ENCODE assay signal across 17 cellular contexts in genomic region chr7:127844165-127844564, GRCh38.
DNase-seq lines count a peak whose midpoint lies in the region; ATAC-seq and TF ChIP-seq lines count a peak whose summit lies in the region.
"Had no signal": no experiment of that assay in that cellular context is flagged by ENCODE, and none has a peak within 500 bp of the region (broad histone marks: within the 10 kb centered on the region; RNA-seq: fewer than 3 reads in every experiment).

No MANE protein-coding gene starts in this region.

- in situ Hi-C loops in mammary epithelial cell (cut with MboI; ENCODE audit: low sequenced_read_pairs in 2 of 2), result no loop called here

- peak overlapping the region; percentile 53 for H3K27ac Mint-ChIP-seq in MCF 10A (ENCODE audit: low read depth, unreplicated experiment)
- H3K27ac Mint-ChIP-seq: activated CD8-positive, alpha-beta memory T cell treated with anti-CD3 and anti-CD28 coated beads, Interleukin-2, amount 10 ng/mL, durations not matched to agents 7 days and 5 days; CD4-positive, CD25-positive, alpha-beta regulatory T cell had no signal

- H3K4me1 ChIP-seq in mammary epithelial cell (ENCODE audit: insufficient read depth, low read length), result no peaks in the 10 kb centered on the region
- peaks cover 2% of the 10 kb centered on the region for H3K4me1 ChIP-seq in mesenchymal stem cell (ENCODE audit: control insufficient read depth, insufficient read depth, low read depth, low read length)
- peaks cover 46 to 50% of the 10 kb centered on the region in 2 donors for H3K4me1 ChIP-seq in thyroid gland
- H3K4me1 ChIP-seq: ascending aorta had no signal

- H3K4me3 ChIP-seq in mammary epithelial cell (replicated peaks in 1 of 3; ENCODE audit: insufficient read depth in 1 of 3, low read depth in 2 of 3, low read length in 3 of 3), result no peak overlapping the region
- H3K4me3 ChIP-seq in mesenchymal stem cell (ENCODE audit: insufficient read depth in 1 of 2, low read depth in 1 of 2, low read length in 2 of 2), result no peak overlapping the region
- no peak overlapping the region for H3K4me3 ChIP-seq in thyroid gland (replicated peaks in 1 of 3)
- H3K4me3 ChIP-seq: ascending aorta, heart left ventricle, stomach had no signal

- no peak overlapping the region for H2AK5ac ChIP-seq in mesenchymal stem cell (ENCODE audit: low read length, severe bottlenecking)

- dilution Hi-C loops in mammary epithelial cell (cut with HindIII; ENCODE audit: low sequenced_read_pairs), result no loop called here

- intact Hi-C loops in MCF 10A (cut with micrococcal nuclease) (loop anchor here (10.0 kb wide), 1 partner anchor 99 kb away; no protein-coding TSS in a partner anchor), mammary epithelial cell (cut with micrococcal nuclease) (no loop called here), thyroid gland (cut with DNase I) (no loop called here)

- H4K91ac ChIP-seq in mesenchymal stem cell (ENCODE audit: low read length), result no peak overlapping the region

- H2AFZ ChIP-seq in mammary epithelial cell (ENCODE audit: low read depth, low read length) (no peak overlapping the region), mesenchymal stem cell (ENCODE audit: low read depth, low read length) (no peak overlapping the region)

- no peak overlapping the region for H3K23ac ChIP-seq in mesenchymal stem cell (ENCODE audit: low read length in 2 of 2)

- no peak overlapping the region for H4K8ac ChIP-seq in mesenchymal stem cell (ENCODE audit: low read length)

- no peak for ATAC-seq in GM21737 (IDR thresholded peaks at IDR 0.05; ENCODE audit: unreplicated experiment)
- ATAC-seq: activated CD8-positive, alpha-beta memory T cell treated with anti-CD3 and anti-CD28 coated beads, Interleukin-2, amount 10 ng/mL, durations not matched to agents 7 days and 5 days had no signal

- H3K27me3 ChIP-seq in mammary epithelial cell (ENCODE audit: insufficient read depth, low read length) (no peaks in the 10 kb centered on the region), mesenchymal stem cell (ENCODE audit: control insufficient read depth in 1 of 2, insufficient read depth in 1 of 2, low read length in 2 of 2) (no peaks in the 10 kb centered on the region), thyroid gland (no peaks in the 10 kb centered on the region)
- H3K27me3 ChIP-seq: ascending aorta, heart left ventricle, stomach had no signal

- peaks cover 49% of the 10 kb centered on the region for H3K36me3 Mint-ChIP-seq in MCF 10A (ENCODE audit: insufficient read depth, unreplicated experiment)

- no peak overlapping the region for H3K4ac ChIP-seq in mesenchymal stem cell (ENCODE audit: low read depth in 1 of 2, low read length in 2 of 2)

- no peak overlapping the region for H3K9ac ChIP-seq in mammary epithelial cell (ENCODE audit: insufficient read depth, low read length)
- no peak overlapping the region for H3K9ac ChIP-seq in mesenchymal stem cell (ENCODE audit: low read length)

- BruUV-seq in MCF 10A (replicated peaks; lab: Mats Ljungman, UMichigan), result no TSS peak
- no TSS peak for BruUV-seq in mammary epithelial cell (replicated peaks; lab: Mats Ljungman, UMichigan)

- no peak for TF ChIP-seq POLR2A in thyroid gland (IDR thresholded peaks at IDR 0.05)

- H3K4me2 ChIP-seq in mammary epithelial cell (ENCODE audit: insufficient read depth, low read depth, low read length) (no peak overlapping the region), mesenchymal stem cell (ENCODE audit: low read length, poor library complexity, severe bottlenecking) (no peak overlapping the region)

- peaks cover 23% of the 10 kb centered on the region for H3K79me2 ChIP-seq in mammary epithelial cell (ENCODE audit: insufficient read depth, low read length)

- H3K4me1 Mint-ChIP-seq in MCF 10A (ENCODE audit: insufficient read depth, unreplicated experiment), result peaks cover 13% of the 10 kb centered on the region

- H3K18ac ChIP-seq in mesenchymal stem cell (ENCODE audit: low read depth in 1 of 2, low read length in 2 of 2), result no peak overlapping the region

- H3K9me3 ChIP-seq in mammary epithelial cell (replicated peaks; ENCODE audit: insufficient read depth, low read length) (no peaks in the 10 kb centered on the region), mesenchymal stem cell (ENCODE audit: control insufficient read depth, low read length) (no peaks in the 10 kb centered on the region), thyroid gland (no peaks in the 10 kb centered on the region)
- H3K9me3 ChIP-seq: ascending aorta, heart left ventricle, stomach had no signal

- TF ChIP-seq CTCF in MCF 10A (IDR thresholded peaks at IDR 0.05; ENCODE audit: unreplicated experiment), result no peak
- TF ChIP-seq CTCF in mammary epithelial cell (conservative IDR thresholded peaks at IDR 0.05 in 1 of 2, IDR thresholded peaks at IDR 0.05 in 1 of 2; ENCODE audit: extremely low read depth in 1 of 2, insufficient read depth in 1 of 2, low read depth in 1 of 2, low read length in 2 of 2), result no peak
- no peak for TF ChIP-seq CTCF in thyroid gland (IDR thresholded peaks at IDR 0.05)

- no peak overlapping the region for H2BK12ac ChIP-seq in mesenchymal stem cell (ENCODE audit: low read length in 2 of 2)

- WGBS in mammary epithelial cell (ENCODE audit: low coverage, missing lambda C conversion rate), result 83% methylated on average over 2 of the region's 2 CpGs
- WGBS in mesenchymal stem cell, result 98% methylated on average over 2 of the region's 2 CpGs
- 33 to 43% methylated on average over 2 of the region's 2 CpGs for WGBS in thyroid gland, 2 donors

- H3K9me3 Mint-ChIP-seq in MCF 10A (ENCODE audit: unreplicated experiment), result no peaks in the 10 kb centered on the region

- H4K20me1 ChIP-seq in mammary epithelial cell (ENCODE audit: insufficient read depth, low read length), result no peaks in the 10 kb centered on the region

- H3K79me1 ChIP-seq in mesenchymal stem cell (replicated peaks; ENCODE audit: low read length, poor library complexity, severe bottlenecking), result peaks cover 21% of the 10 kb centered on the region

- CTCF ChIA-PET in MCF 10A (lab: Yijun Ruan, JAX), result interaction anchor here (0.6 to 0.8 kb wide), 2 partner anchors 142 to 366 kb away, joined by 3 read pairs; no protein-coding TSS in a partner anchor
- CTCF ChIA-PET in mammary epithelial cell (lab: Charles Lee; ENCODE audit: low non-redundant PET), result no interaction called here

- H3K36me3 ChIP-seq in mammary epithelial cell (ENCODE audit: insufficient read depth, low read length), result peaks cover 21% of the 10 kb centered on the region
- peaks cover 0 to 53% of the 10 kb centered on the region in 2 experiments for H3K36me3 ChIP-seq in mesenchymal stem cell (ENCODE audit: control insufficient read depth in 1 of 2, insufficient read depth in 2 of 2, low read depth in 1 of 2, low read length in 2 of 2)
- H3K36me3 ChIP-seq in thyroid gland, result no peaks in the 10 kb centered on the region
- H3K36me3 ChIP-seq: ascending aorta had no signal

- no peak overlapping the region for H3K4me3 Mint-ChIP-seq in MCF 10A (ENCODE audit: unreplicated experiment)
- H3K4me3 Mint-ChIP-seq: activated CD8-positive, alpha-beta memory T cell treated with anti-CD3 and anti-CD28 coated beads, Interleukin-2, amount 10 ng/mL, durations not matched to agents 7 days and 5 days; CD4-positive, CD25-positive, alpha-beta regulatory T cell had no signal

- H3K14ac ChIP-seq in mesenchymal stem cell (ENCODE audit: low read length in 2 of 2), result no peak overlapping the region

- no peak overlapping the region for H2BK5ac ChIP-seq in mesenchymal stem cell (ENCODE audit: low read depth, low read length, poor library complexity, severe bottlenecking)

- H3K27ac ChIP-seq in mammary epithelial cell (ENCODE audit: insufficient read depth, low read depth, low read length) (no peak overlapping the region), caudate nucleus (ENCODE audit: low read depth, low read length) (peak overlapping the region; percentile 9), mesenchymal stem cell (ENCODE audit: low read length, poor library complexity, severe bottlenecking) (peak overlapping the region; percentile 1), thyroid gland (peak overlapping the region in 2 of 3 donors; percentile 2 to 52)
- H3K27ac ChIP-seq: ascending aorta had no signal

- H3K27me3 Mint-ChIP-seq in MCF 10A (ENCODE audit: insufficient read depth, unreplicated experiment), result no peaks in the 10 kb centered on the region
- H3K27me3 Mint-ChIP-seq: activated CD8-positive, alpha-beta memory T cell treated with anti-CD3 and anti-CD28 coated beads, Interleukin-2, amount 10 ng/mL, durations not matched to agents 7 days and 5 days; CD4-positive, CD25-positive, alpha-beta regulatory T cell had no signal

- DNase-seq in MCF 10A (ENCODE audit: unreplicated experiment) (no peak), mammary epithelial cell (no peak), caudate nucleus (lab: John Stamatoyannopoulos, UW) (peak in 1 of 61 donors; percentile 50), mesenchymal stem cell (no peak), thyroid gland (peak; percentile 70 to 77), NCI-H1930 (lab: John Stamatoyannopoulos, UW) (no peak), activated T-cell treated with anti-CD3 and anti-CD28 coated beads for 4 hours (no peak)
- DNase-seq: activated CD8-positive, alpha-beta memory T cell treated with anti-CD3 and anti-CD28 coated beads, Interleukin-2, amount 10 ng/mL, durations not matched to agents 7 days and 5 days; activated gamma-delta T cell treated with Interleukin-2 at 50 U/mL for 16 hours; CD4-positive, CD25-positive, alpha-beta regulatory T cell; DND-41; posterior cingulate gyrus; T-helper 2 cell had no signal

- H2BK15ac ChIP-seq in mesenchymal stem cell (ENCODE audit: low read depth, poor library complexity, severe bottlenecking), result no peak overlapping the region

- no peak overlapping the region for H2BK120ac ChIP-seq in mesenchymal stem cell (ENCODE audit: low read depth, low read length)

- POLR2A ChIA-PET in MCF 10A (lab: Yijun Ruan, JAX), result no interaction called here

Comparison
In these comparisons a context has a peak if more than half of its experiments do, and no peak if none do; other contexts are left out.
1. DNase-seq: peak in thyroid gland (2 of 2); none in MCF 10A (single experiment), mammary epithelial cell (single experiment), mesenchymal stem cell (single experiment), NCI-H1930 (0 of 2) and activated T-cell treated with anti-CD3 and anti-CD28 coated beads for 4 hours (single experiment).